Comparison of ENCODE assay signal across 19 cellular contexts in the genomic region with DNA sequence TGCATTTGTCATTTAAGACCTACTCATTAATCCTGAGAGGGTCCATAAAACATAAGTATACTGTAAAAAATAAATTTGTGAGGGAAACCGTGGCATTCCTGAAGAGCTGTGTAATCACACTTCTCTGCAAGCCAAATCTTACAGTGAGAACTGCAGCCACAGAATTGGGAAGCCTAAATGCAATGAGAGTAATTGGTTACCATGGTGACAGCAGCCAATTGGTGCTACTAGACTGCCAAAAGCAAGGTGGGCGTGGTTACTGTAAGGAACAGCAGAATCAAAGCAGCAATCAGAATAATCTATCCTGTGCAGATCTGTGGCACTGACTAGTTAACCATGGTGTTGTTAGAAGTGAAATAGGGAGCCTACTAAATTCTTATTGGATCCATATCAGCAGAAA.
DNase-seq lines count a peak whose midpoint lies in the region; ATAC-seq, FAIRE-seq and TF ChIP-seq lines count a peak whose summit lies in the region.
"Had no signal": no experiment of that assay in that cellular context is flagged by ENCODE, and none has a peak within 500 bp of the region (broad histone marks: within the 10 kb centered on the region; RNA-seq: fewer than 3 reads in every experiment).

No MANE protein-coding gene starts in this region.

- no peak overlapping the region for H2BK5ac ChIP-seq in H9 (ENCODE audit: insufficient read length, low read length)

- no peak overlapping the region for H3K4me2 ChIP-seq in H9 (ENCODE audit: insufficient read depth, insufficient read length, low read length)

- H4K8ac ChIP-seq in H9 (replicated peaks; ENCODE audit: insufficient read length, low read depth, low read length) = no peak overlapping the region

- peaks cover 7 to 8% of the 10 kb centered on the region in 2 experiments; a peak in 4 of 5 replicates for H3K9me3 Mint-ChIP-seq in H9

- H3K4me3 ChIP-seq in fibroblast of the aortic adventitia (ENCODE audit: low read depth, low read length) = no peak overlapping the region
- H3K4me3 ChIP-seq: breast epithelium, gastroesophageal sphincter, suprapubic skin had no signal

- H3K27ac ChIP-seq in H9 (ENCODE audit: insufficient read length, low read depth, low read length) = no peak overlapping the region
- H3K27ac ChIP-seq: breast epithelium, gastroesophageal sphincter, suprapubic skin had no signal

- WGBS in H9 (ENCODE audit: extremely low coverage, insufficient read length, low lambda C conversion rate) = no CpG with 5 or more reads among the region's 2 CpGs

- no peak overlapping the region for H3K56ac ChIP-seq in H9 (ENCODE audit: insufficient read length, low read depth, low read length)

- no peak overlapping the region for H2AFZ ChIP-seq in H9 (ENCODE audit: low read length)

- ATAC-seq in HG02973 (IDR thresholded peaks at IDR 0.05; ENCODE audit: unreplicated experiment) (no peak), GM21717 (IDR thresholded peaks at IDR 0.05; ENCODE audit: unreplicated experiment) (no peak)
- ATAC-seq: activated CD8-positive, alpha-beta T cell treated with anti-CD3 and anti-CD28 coated beads for 36 hours; gastroesophageal sphincter had no signal

- H2BK15ac ChIP-seq in H9 (ENCODE audit: low read depth, low read length) = no peak overlapping the region

- H3K4me1 ChIP-seq in H9 (ENCODE audit: insufficient read depth, low read length) = no peaks in the 10 kb centered on the region
- H3K4me1 ChIP-seq: breast epithelium, gastroesophageal sphincter, suprapubic skin had no signal

- no peak overlapping the region for H3K27ac Mint-ChIP-seq in H9
- H3K27ac Mint-ChIP-seq: activated CD8-positive, alpha-beta T cell treated with anti-CD3 and anti-CD28 coated beads for 36 hours had no signal

- peaks cover 0 to 7% (median 0%) of the 10 kb centered on the region in 3 experiments; a peak in 4 of 7 replicates for H3K36me3 Mint-ChIP-seq in H9 (ENCODE audit: insufficient read depth in 1 of 3, low read depth in 3 of 3)

- no peak overlapping the region for H2BK12ac ChIP-seq in H9 (ENCODE audit: insufficient read length, low read depth, low read length)

- no peaks in the 10 kb centered on the region for H3K27me3 Mint-ChIP-seq in H9 (ENCODE audit: low read depth)
- H3K27me3 Mint-ChIP-seq: activated CD8-positive, alpha-beta T cell treated with anti-CD3 and anti-CD28 coated beads for 36 hours had no signal

- no peak overlapping the region for H2BK20ac ChIP-seq in H9 (ENCODE audit: low read depth, low read length, poor library complexity, severe bottlenecking)

- no peak overlapping the region for H3T11ph ChIP-seq in H9 (ENCODE audit: low read length)

- H3K27me3 ChIP-seq in H9 (ENCODE audit: insufficient read depth, low read length) = no peaks in the 10 kb centered on the region
- H3K27me3 ChIP-seq: breast epithelium, gastroesophageal sphincter, suprapubic skin had no signal

- no peaks in the 10 kb centered on the region for H3K79me1 ChIP-seq in H9 (ENCODE audit: insufficient read depth, low read depth, low read length, poor library complexity, severe bottlenecking)

- DNase-seq in A172 (ENCODE audit: low spot score) (peak; percentile 8), H9 (peak; percentile 34), RPMI7951 (ENCODE audit: low read depth) (peak; percentile 27), fibroblast of the aortic adventitia (ENCODE audit: low read depth) (peak; percentile 41), GM12891 (ENCODE audit: insufficient read length, low spot score) (no peak)
- no peak for DNase-seq in effector CD4-positive, alpha-beta T cell
- DNase-seq: activated CD8-positive, alpha-beta T cell treated with anti-CD3 and anti-CD28 coated beads for 36 hours; activated effector memory CD4-positive, alpha-beta T cell treated with Interleukin-2 at 50 U/mL for 16 hours; effector CD8-positive, alpha-beta T cell; kidney glomerular epithelial cell; NCI-H1092; NCI-H526; SHP77 had no signal

- H2AK5ac ChIP-seq in H9 (ENCODE audit: insufficient read length, low read length) = no peak overlapping the region

- no peak overlapping the region for H3K4ac ChIP-seq in H9 (ENCODE audit: low read depth, low read length)

- no peaks in the 10 kb centered on the region for H4K20me1 ChIP-seq in H9 (ENCODE audit: control insufficient read depth, insufficient read depth, insufficient read length)

- H3K18ac ChIP-seq in H9 (ENCODE audit: insufficient read length, low read depth, low read length) = no peak overlapping the region

- TF ChIP-seq CTCF in H9 (conservative IDR thresholded peaks at IDR 0.05) = no peak
- no peak for TF ChIP-seq CTCF in fibroblast of the aortic adventitia (IDR thresholded peaks at IDR 0.05; ENCODE audit: insufficient read depth, low read length)

- H3K4me1 Mint-ChIP-seq in H9 = peaks cover 13 to 14% of the 10 kb centered on the region in 2 experiments

- no peak overlapping the region for H4K5ac ChIP-seq in H9 (ENCODE audit: insufficient read length, low read depth, low read length)

- H3K23ac ChIP-seq in H9 (ENCODE audit: insufficient read length, low read depth, low read length) = no peak overlapping the region

- H3K14ac ChIP-seq in H9 (ENCODE audit: insufficient read depth, low read length) = no peak overlapping the region

- no peak overlapping the region for H3K9ac ChIP-seq in H9 (ENCODE audit: extremely low read depth, insufficient read length, low read length)

- no peak overlapping the region for H3K4me3 Mint-ChIP-seq in H9
- H3K4me3 Mint-ChIP-seq: activated CD8-positive, alpha-beta T cell treated with anti-CD3 and anti-CD28 coated beads for 36 hours had no signal

- no peaks in the 10 kb centered on the region for H3K23me2 ChIP-seq in H9 (ENCODE audit: insufficient read length, low read depth, low read length, poor library complexity, severe bottlenecking)

- H3K9me3 ChIP-seq in H9 (ENCODE audit: control insufficient read depth, low read depth, low read length) = no peaks in the 10 kb centered on the region
- H3K9me3 ChIP-seq: breast epithelium, gastroesophageal sphincter, suprapubic skin had no signal

- no peak overlapping the region for H2BK120ac ChIP-seq in H9 (ENCODE audit: low read depth, low read length, poor library complexity, severe bottlenecking)

- FAIRE-seq in GM12891 (lab: Jason Lieb, UNC) = no peak
- FAIRE-seq: D721Med had no signal

- no peak for TF ChIP-seq POLR2A in GM12891 (IDR thresholded peaks at IDR 0.05; ENCODE audit: low read depth, low read length)

- H4K91ac ChIP-seq in H9 (ENCODE audit: insufficient read length, low read depth, low read length) = no peak overlapping the region

- no peaks in the 10 kb centered on the region for H3K79me2 ChIP-seq in H9 (ENCODE audit: insufficient read depth, low read length)

TF ChIP-seq in GM12891, 5 proteins besides CTCF, POLR2A, EP300 and RAD21:
- TF ChIP-seq PAX5 (IDR thresholded peaks at IDR 0.05; ENCODE audit: insufficient read depth, low read length, severe bottlenecking) = no peak
- no peak for TF ChIP-seq TAF1 (IDR thresholded peaks at IDR 0.05; ENCODE audit: low read depth, low read length)
- TF ChIP-seq POLR2AphosphoS5 (IDR thresholded peaks at IDR 0.05; ENCODE audit: low read depth, low read length) = no peak
- no peak for TF ChIP-seq SPI1 (IDR thresholded peaks at IDR 0.05; ENCODE audit: low read depth, low read length)
- no peak for TF ChIP-seq POU2F2 (IDR thresholded peaks at IDR 0.05; ENCODE audit: low read depth, low read length)

Comparison
In these comparisons a context has a peak if more than half of its experiments do, and no peak if none do; other contexts are left out.
1. DNase-seq: peak in A172 (single experiment), H9 (single experiment), RPMI7951 (single experiment) and fibroblast of the aortic adventitia (single experiment); none in effector CD4-positive, alpha-beta T cell (single experiment) and GM12891 (single experiment).